In genomic region chr9:98555851-98556465, GRCh38 we compare ENCODE assay signal across 15 cellular contexts.
DNase-seq lines count a peak whose midpoint lies in the region; ATAC-seq and TF ChIP-seq lines count a peak whose summit lies in the region.
"Had no signal": no experiment of that assay in that cellular context is flagged by ENCODE, and none has a peak within 500 bp of the region (broad histone marks: within the 10 kb centered on the region; RNA-seq: fewer than 3 reads in every experiment).

No MANE protein-coding gene starts in this region.

- H3K27ac Mint-ChIP-seq in neural crest cell (ENCODE audit: unreplicated experiment), result peak overlapping the region; percentile 0
- H3K27ac Mint-ChIP-seq in type B pancreatic cell, result no peak overlapping the region
- H3K27ac Mint-ChIP-seq: B cell; CD4-positive, alpha-beta memory T cell; HFFc6 had no signal

- no peak for ATAC-seq in Right ventricle myocardium inferior
- no peak for ATAC-seq in HG03457 (IDR thresholded peaks at IDR 0.05; ENCODE audit: unreplicated experiment)

- no peak overlapping the region for H3K4me3 ChIP-seq in right atrium auricular region

- TF ChIP-seq CTCF in right atrium auricular region (IDR thresholded peaks at IDR 0.05) (no peak), neural crest cell (conservative IDR thresholded peaks at IDR 0.05) (no peak), type B pancreatic cell (conservative IDR thresholded peaks at IDR 0.05) (no peak)

- no peaks in the 10 kb centered on the region for H3K27me3 ChIP-seq in right atrium auricular region

- intact Hi-C loops in Right ventricle myocardium inferior (cut with DNase I), result no loop called here

- no peaks in the 10 kb centered on the region for H3K4me1 ChIP-seq in right atrium auricular region

- H3K36me3 Mint-ChIP-seq in neural crest cell (ENCODE audit: low read depth) (no peaks in the 10 kb centered on the region), type B pancreatic cell (no peaks in the 10 kb centered on the region)
- H3K36me3 Mint-ChIP-seq: CD4-positive, alpha-beta memory T cell had no signal

- H3K9me3 ChIP-seq in right atrium auricular region, result no peaks in the 10 kb centered on the region

- H3K4me1 Mint-ChIP-seq in neural crest cell (peaks cover 12% of the 10 kb centered on the region), type B pancreatic cell (ENCODE audit: unreplicated experiment) (peaks cover 5% of the 10 kb centered on the region)
- H3K4me1 Mint-ChIP-seq: B cell; CD4-positive, alpha-beta memory T cell had no signal

- H3K27me3 Mint-ChIP-seq in neural crest cell (ENCODE audit: low read depth) (no peaks in the 10 kb centered on the region), type B pancreatic cell (peaks cover 3% of the 10 kb centered on the region)

- H3K27ac ChIP-seq in right atrium auricular region, result no peak overlapping the region
- H3K27ac ChIP-seq: HL-60 had no signal

- DNase-seq in right atrium auricular region (ENCODE audit: low spot score), result peak; percentile 21
- DNase-seq in Right ventricle myocardium inferior (ENCODE audit: missing footprints), result no peak
- peak; percentile 70 for DNase-seq in cerebellum (ENCODE audit: low spot score)
- no peak for DNase-seq in neural crest cell (ENCODE audit: low read depth, low spot score)
- DNase-seq in type B pancreatic cell (ENCODE audit: extremely low spot score, unreplicated experiment), result peak; percentile 62
- no peak for DNase-seq in NCI-H1092 treated with DMSO at 0.1 percent for 48 hours (lab: John Stamatoyannopoulos, UW)
- DNase-seq in superior temporal gyrus (ENCODE audit: extremely low spot score), result no peak
- DNase-seq: CD4-positive, alpha-beta memory T cell; DMS79; GOT3; HCEC 1CT; HFFc6 had no signal

- H3K4me3 Mint-ChIP-seq in neural crest cell (no peak overlapping the region), type B pancreatic cell (no peak overlapping the region)
- H3K4me3 Mint-ChIP-seq: B cell; CD4-positive, alpha-beta memory T cell; HFFc6 had no signal

- H3K9me3 Mint-ChIP-seq in neural crest cell, result no peaks in the 10 kb centered on the region
- H3K9me3 Mint-ChIP-seq in type B pancreatic cell, result no peaks in the 10 kb centered on the region
- H3K9me3 Mint-ChIP-seq: CD4-positive, alpha-beta memory T cell; HFFc6 had no signal

- no peaks in the 10 kb centered on the region for H3K36me3 ChIP-seq in right atrium auricular region

Comparison
In these comparisons a context has a peak if more than half of its experiments do, and no peak if none do; other contexts are left out.
1. DNase-seq: peak in right atrium auricular region (single experiment), cerebellum (single experiment) and type B pancreatic cell (single experiment); none in Right ventricle myocardium inferior (single experiment), neural crest cell (single experiment), NCI-H1092 treated with DMSO at 0.1 percent for 48 hours (single experiment) and superior temporal gyrus (single experiment).